1 cellular context compared by ENCODE assay signal in the genomic region with DNA sequence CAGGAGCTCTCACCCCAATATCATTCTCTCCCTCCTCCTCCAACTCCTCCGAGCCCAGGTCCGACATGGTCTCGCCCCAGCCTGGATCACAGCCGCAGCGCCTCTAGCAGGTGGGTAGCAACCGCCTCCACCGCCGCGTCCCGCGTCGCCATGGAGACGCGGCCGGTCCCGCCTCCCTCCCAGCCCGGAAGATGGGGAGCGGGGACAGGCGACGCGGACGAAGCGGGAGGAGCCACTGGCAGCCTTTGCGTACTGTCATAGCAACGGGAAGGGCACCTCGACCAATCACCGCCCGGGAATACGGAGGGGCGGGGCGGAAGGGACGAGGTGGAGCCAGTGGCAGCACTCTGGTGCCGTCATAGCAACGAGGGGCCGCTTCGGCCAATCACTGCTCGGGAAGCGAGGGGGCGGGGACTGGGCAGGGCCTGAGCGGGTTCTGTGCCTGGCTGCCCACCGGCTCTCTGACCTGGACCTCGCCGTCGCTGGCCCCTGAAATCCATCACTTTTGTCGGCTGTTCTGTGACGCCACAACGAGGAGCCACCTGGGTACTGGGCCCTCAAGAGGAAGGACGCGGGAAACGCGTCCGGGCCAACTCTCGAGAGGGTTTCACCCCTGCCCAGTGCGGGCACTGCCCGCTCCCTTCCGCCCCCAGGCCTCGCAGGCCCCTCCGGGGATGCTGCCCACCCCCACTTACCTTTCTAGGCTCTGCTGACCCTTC.
TF ChIP-seq lines count a peak whose summit lies in the region.

A gene (minus strand): TSS at position 105 of the 719 bp plus-strand sequence. CDS start 38 bp downstream, at position 67.

TF ChIP-seq in K562, 482 proteins besides CTCF, POLR2A, EP300 and RAD21 (continued from another document and continues in another):
- peak; percentile 58; the same call in 1 of the 2 replicates for TF ChIP-seq HNRNPL (IDR thresholded peaks at IDR 0.05; ENCODE audit: low read depth, low read length)
- no peak for TF ChIP-seq ZNF165 (CRISPR knock-in tag; IDR thresholded peaks at IDR 0.05; ENCODE audit: borderline replicate concordance)
- no peak for TF ChIP-seq ZFP30 (CRISPR knock-in tag; IDR thresholded peaks at IDR 0.05; ENCODE audit: borderline replicate concordance)
- no peak; a peak in 1 of 4 replicates for TF ChIP-seq KDM4B (IDR thresholded peaks at IDR 0.05; ENCODE audit: borderline replicate concordance in 2 of 2, low read depth in 1 of 2)
- TF ChIP-seq ZNF79 (CRISPR knock-in tag; IDR thresholded peaks at IDR 0.05; ENCODE audit: low read depth): no peak
- peak; percentile 25 for TF ChIP-seq FIP1L1 (IDR thresholded peaks at IDR 0.05; ENCODE audit: low read depth, low read length, poor library complexity, severe bottlenecking)
- TF ChIP-seq, protein P1, sequence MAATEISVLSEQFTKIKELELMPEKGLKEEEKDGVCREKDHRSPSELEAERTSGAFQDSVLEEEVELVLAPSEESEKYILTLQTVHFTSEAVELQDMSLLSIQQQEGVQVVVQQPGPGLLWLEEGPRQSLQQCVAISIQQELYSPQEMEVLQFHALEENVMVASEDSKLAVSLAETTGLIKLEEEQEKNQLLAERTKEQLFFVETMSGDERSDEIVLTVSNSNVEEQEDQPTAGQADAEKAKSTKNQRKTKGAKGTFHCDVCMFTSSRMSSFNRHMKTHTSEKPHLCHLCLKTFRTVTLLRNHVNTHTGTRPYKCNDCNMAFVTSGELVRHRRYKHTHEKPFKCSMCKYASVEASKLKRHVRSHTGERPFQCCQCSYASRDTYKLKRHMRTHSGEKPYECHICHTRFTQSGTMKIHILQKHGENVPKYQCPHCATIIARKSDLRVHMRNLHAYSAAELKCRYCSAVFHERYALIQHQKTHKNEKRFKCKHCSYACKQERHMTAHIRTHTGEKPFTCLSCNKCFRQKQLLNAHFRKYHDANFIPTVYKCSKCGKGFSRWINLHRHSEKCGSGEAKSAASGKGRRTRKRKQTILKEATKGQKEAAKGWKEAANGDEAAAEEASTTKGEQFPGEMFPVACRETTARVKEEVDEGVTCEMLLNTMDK (IDR thresholded peaks at IDR 0.05; ENCODE audit: borderline replicate concordance, insufficient read depth, low read depth, low read length, poor library complexity, severe bottlenecking): no peak
- no peak for TF ChIP-seq BRCA1 (IDR thresholded peaks at IDR 0.05)
- TF ChIP-seq BRCA1 (CRISPR knock-in tag; IDR thresholded peaks at IDR 0.05): no peak
- TF ChIP-seq ELF1 (tag; IDR thresholded peaks at IDR 0.05): peak; percentile 91
- no peak for TF ChIP-seq MTF1 (CRISPR knock-in tag; IDR thresholded peaks at IDR 0.05; ENCODE audit: borderline replicate concordance)
- TF ChIP-seq RBFOX2 (IDR thresholded peaks at IDR 0.05; ENCODE audit: low read depth, low read length): 0 out of 2 replicates have a peak, but pooled peaks have one; percentile 30
- TF ChIP-seq, protein P2, sequence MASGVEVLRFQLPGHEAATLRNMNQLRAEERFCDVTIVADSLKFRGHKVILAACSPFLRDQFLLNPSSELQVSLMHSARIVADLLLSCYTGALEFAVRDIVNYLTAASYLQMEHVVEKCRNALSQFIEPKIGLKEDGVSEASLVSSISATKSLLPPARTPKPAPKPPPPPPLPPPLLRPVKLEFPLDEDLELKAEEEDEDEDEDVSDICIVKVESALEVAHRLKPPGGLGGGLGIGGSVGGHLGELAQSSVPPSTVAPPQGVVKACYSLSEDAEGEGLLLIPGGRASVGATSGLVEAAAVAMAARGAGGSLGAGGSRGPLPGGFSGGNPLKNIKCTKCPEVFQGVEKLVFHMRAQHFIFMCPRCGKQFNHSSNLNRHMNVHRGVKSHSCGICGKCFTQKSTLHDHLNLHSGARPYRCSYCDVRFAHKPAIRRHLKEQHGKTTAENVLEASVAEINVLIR (CRISPR knock-in tag; IDR thresholded peaks at IDR 0.05): peak; percentile 69
- no peak for TF ChIP-seq NR3C1 (CRISPR knock-in tag; IDR thresholded peaks at IDR 0.05)
- no peak for TF ChIP-seq MYNN (IDR thresholded peaks at IDR 0.05)
- 0 out of 2 replicates have a peak, but pooled peaks have one; percentile 38 for TF ChIP-seq MYNN (CRISPR knock-in tag; IDR thresholded peaks at IDR 0.05)
- TF ChIP-seq, protein P3, sequence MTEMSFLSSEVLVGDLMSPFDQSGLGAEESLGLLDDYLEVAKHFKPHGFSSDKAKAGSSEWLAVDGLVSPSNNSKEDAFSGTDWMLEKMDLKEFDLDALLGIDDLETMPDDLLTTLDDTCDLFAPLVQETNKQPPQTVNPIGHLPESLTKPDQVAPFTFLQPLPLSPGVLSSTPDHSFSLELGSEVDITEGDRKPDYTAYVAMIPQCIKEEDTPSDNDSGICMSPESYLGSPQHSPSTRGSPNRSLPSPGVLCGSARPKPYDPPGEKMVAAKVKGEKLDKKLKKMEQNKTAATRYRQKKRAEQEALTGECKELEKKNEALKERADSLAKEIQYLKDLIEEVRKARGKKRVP (CRISPR knock-in tag; IDR thresholded peaks at IDR 0.05): no peak
- TF ChIP-seq, protein P4, sequence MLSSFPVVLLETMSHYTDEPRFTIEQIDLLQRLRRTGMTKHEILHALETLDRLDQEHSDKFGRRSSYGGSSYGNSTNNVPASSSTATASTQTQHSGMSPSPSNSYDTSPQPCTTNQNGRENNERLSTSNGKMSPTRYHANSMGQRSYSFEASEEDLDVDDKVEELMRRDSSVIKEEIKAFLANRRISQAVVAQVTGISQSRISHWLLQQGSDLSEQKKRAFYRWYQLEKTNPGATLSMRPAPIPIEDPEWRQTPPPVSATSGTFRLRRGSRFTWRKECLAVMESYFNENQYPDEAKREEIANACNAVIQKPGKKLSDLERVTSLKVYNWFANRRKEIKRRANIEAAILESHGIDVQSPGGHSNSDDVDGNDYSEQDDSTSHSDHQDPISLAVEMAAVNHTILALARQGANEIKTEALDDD (IDR thresholded peaks at IDR 0.05): no peak
- TF ChIP-seq, protein P5, sequence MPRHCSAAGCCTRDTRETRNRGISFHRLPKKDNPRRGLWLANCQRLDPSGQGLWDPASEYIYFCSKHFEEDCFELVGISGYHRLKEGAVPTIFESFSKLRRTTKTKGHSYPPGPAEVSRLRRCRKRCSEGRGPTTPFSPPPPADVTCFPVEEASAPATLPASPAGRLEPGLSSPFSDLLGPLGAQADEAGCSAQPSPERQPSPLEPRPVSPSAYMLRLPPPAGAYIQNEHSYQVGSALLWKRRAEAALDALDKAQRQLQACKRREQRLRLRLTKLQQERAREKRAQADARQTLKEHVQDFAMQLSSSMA (CRISPR knock-in tag; IDR thresholded peaks at IDR 0.05): no peak
- TF ChIP-seq KLF13 (tag; IDR thresholded peaks at IDR 0.05; ENCODE audit: borderline replicate concordance, low read depth): 0 out of 2 replicates have a peak, but pooled peaks have one; percentile 12
- peak; percentile 57; the same call in 1 of the 2 replicates for TF ChIP-seq RFX5 (IDR thresholded peaks at IDR 0.05; ENCODE audit: low read depth, low read length)
- peak; percentile 89 for TF ChIP-seq GABPB1 (CRISPR knock-in tag; IDR thresholded peaks at IDR 0.05)
- TF ChIP-seq CXXC5 (CRISPR knock-in tag; IDR thresholded peaks at IDR 0.05): peak; percentile 95
- no peak for TF ChIP-seq XRCC4 (IDR thresholded peaks at IDR 0.05; ENCODE audit: extremely low read depth, insufficient read depth, insufficient read length)
- TF ChIP-seq RFX1 (IDR thresholded peaks at IDR 0.05): peak; percentile 100
- TF ChIP-seq, protein P6, sequence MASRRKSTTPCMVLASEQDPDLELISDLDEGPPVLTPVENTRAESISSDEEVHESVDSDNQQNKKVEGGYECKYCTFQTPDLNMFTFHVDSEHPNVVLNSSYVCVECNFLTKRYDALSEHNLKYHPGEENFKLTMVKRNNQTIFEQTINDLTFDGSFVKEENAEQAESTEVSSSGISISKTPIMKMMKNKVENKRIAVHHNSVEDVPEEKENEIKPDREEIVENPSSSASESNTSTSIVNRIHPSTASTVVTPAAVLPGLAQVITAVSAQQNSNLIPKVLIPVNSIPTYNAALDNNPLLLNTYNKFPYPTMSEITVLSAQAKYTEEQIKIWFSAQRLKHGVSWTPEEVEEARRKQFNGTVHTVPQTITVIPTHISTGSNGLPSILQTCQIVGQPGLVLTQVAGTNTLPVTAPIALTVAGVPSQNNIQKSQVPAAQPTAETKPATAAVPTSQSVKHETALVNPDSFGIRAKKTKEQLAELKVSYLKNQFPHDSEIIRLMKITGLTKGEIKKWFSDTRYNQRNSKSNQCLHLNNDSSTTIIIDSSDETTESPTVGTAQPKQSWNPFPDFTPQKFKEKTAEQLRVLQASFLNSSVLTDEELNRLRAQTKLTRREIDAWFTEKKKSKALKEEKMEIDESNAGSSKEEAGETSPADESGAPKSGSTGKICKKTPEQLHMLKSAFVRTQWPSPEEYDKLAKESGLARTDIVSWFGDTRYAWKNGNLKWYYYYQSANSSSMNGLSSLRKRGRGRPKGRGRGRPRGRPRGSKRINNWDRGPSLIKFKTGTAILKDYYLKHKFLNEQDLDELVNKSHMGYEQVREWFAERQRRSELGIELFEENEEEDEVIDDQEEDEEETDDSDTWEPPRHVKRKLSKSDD (conservative IDR thresholded peaks at IDR 0.05; ENCODE audit: low read length): no peak
- no peak; the same call in 1 of the 2 replicates for TF ChIP-seq ZBTB7A (IDR thresholded peaks at IDR 0.05; ENCODE audit: borderline replicate concordance, control insufficient read depth, low read depth, low read length)
- TF ChIP-seq, protein P7, sequence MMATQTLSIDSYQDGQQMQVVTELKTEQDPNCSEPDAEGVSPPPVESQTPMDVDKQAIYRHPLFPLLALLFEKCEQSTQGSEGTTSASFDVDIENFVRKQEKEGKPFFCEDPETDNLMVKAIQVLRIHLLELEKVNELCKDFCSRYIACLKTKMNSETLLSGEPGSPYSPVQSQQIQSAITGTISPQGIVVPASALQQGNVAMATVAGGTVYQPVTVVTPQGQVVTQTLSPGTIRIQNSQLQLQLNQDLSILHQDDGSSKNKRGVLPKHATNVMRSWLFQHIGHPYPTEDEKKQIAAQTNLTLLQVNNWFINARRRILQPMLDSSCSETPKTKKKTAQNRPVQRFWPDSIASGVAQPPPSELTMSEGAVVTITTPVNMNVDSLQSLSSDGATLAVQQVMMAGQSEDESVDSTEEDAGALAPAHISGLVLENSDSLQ (IDR thresholded peaks at IDR 0.05): peak; percentile 91
- peak; percentile 38 for TF ChIP-seq CREBBP (IDR thresholded peaks at IDR 0.05; ENCODE audit: low read depth, low read length)
- TF ChIP-seq, protein P8, sequence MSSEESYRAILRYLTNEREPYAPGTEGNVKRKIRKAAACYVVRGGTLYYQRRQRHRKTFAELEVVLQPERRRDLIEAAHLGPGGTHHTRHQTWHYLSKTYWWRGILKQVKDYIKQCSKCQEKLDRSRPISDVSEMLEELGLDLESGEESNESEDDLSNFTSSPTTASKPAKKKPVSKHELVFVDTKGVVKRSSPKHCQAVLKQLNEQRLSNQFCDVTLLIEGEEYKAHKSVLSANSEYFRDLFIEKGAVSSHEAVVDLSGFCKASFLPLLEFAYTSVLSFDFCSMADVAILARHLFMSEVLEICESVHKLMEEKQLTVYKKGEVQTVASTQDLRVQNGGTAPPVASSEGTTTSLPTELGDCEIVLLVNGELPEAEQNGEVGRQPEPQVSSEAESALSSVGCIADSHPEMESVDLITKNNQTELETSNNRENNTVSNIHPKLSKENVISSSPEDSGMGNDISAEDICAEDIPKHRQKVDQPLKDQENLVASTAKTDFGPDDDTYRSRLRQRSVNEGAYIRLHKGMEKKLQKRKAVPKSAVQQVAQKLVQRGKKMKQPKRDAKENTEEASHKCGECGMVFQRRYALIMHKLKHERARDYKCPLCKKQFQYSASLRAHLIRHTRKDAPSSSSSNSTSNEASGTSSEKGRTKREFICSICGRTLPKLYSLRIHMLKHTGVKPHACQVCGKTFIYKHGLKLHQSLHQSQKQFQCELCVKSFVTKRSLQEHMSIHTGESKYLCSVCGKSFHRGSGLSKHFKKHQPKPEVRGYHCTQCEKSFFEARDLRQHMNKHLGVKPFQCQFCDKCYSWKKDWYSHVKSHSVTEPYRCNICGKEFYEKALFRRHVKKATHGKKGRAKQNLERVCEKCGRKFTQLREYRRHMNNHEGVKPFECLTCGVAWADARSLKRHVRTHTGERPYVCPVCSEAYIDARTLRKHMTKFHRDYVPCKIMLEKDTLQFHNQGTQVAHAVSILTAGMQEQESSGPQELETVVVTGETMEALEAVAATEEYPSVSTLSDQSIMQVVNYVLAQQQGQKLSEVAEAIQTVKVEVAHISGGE (CRISPR knock-in tag; IDR thresholded peaks at IDR 0.05): peak in 1 of 3 experiments; percentile 56; a peak in 2 of 6 replicates
- TF ChIP-seq MTA3 (IDR thresholded peaks at IDR 0.05; ENCODE audit: borderline replicate concordance): peak; percentile 12; the same call in 1 of the 2 replicates
- peak; percentile 12 for TF ChIP-seq POU5F1 (IDR thresholded peaks at IDR 0.05; ENCODE audit: borderline replicate concordance, low read depth, low read length, partially characterized antibody)
- TF ChIP-seq ZBTB17 (CRISPR knock-in tag; IDR thresholded peaks at IDR 0.05): no peak
- TF ChIP-seq ERF (CRISPR knock-in tag; IDR thresholded peaks at IDR 0.05): no peak
- peak; percentile 99 for TF ChIP-seq BMI1 (IDR thresholded peaks at IDR 0.05; ENCODE audit: low read length)
- no peak for TF ChIP-seq PPARD (CRISPR knock-in tag; IDR thresholded peaks at IDR 0.05)
- no peak for TF ChIP-seq ZNF561 (CRISPR knock-in tag; conservative IDR thresholded peaks at IDR 0.05)
- TF ChIP-seq, protein P9, sequence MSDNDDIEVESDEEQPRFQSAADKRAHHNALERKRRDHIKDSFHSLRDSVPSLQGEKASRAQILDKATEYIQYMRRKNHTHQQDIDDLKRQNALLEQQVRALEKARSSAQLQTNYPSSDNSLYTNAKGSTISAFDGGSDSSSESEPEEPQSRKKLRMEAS (CRISPR knock-in tag; IDR thresholded peaks at IDR 0.05): peak; percentile 68
- peak; percentile 83 for TF ChIP-seq GABPA (tag; conservative IDR thresholded peaks at IDR 0.05; ENCODE audit: low read depth)
- TF ChIP-seq NR1H2 (CRISPR knock-in tag; IDR thresholded peaks at IDR 0.05): no peak
- TF ChIP-seq ZNF444 (CRISPR knock-in tag; IDR thresholded peaks at IDR 0.05): no peak
- TF ChIP-seq MEF2A (IDR thresholded peaks at IDR 0.05; ENCODE audit: control insufficient read depth, low read depth, low read length): no peak
